In genomic region chr18:55234366-55235093, GRCh38 we compare ENCODE assay signal across 8 cellular contexts.
DNase-seq lines count a peak whose midpoint lies in the region; ATAC-seq and TF ChIP-seq lines count a peak whose summit lies in the region.

No MANE protein-coding gene starts in this region.

- TF ChIP-seq EP300 in ovary (IDR thresholded peaks at IDR 0.05) = no peak

- TF ChIP-seq CTCF in GM23338 (conservative IDR thresholded peaks at IDR 0.05; ENCODE audit: low read depth in 2 of 2) (peak; percentile 83 to 96), OCI-LY1 (IDR thresholded peaks at IDR 0.05; ENCODE audit: low read length) (peak; percentile 84), ovary (IDR thresholded peaks at IDR 0.05) (peak; percentile 41 to 80 (median 68)), type B pancreatic cell (conservative IDR thresholded peaks at IDR 0.05) (peak; percentile 88)

- no peak overlapping the region for H2AFZ ChIP-seq in GM23338
- H2AFZ ChIP-seq in Karpas-422 (ENCODE audit: low read length) = no peak overlapping the region
- H2AFZ ChIP-seq in OCI-LY1 (ENCODE audit: low read length) = no peak overlapping the region

- H3K4me1 Mint-ChIP-seq in GM23338 (peaks cover 8% of the 10 kb centered on the region; the same call in 2 of the 3 replicates), type B pancreatic cell (ENCODE audit: unreplicated experiment) (peaks cover 18% of the 10 kb centered on the region)
- peaks cover 13% of the 10 kb centered on the region for H3K4me1 Mint-ChIP-seq in activated T-helper 2 cell treated with anti-CD3 and anti-CD28 coated beads, Interferon-gamma antibody, Interleukin-2, Interleukin-4, amounts not matched to agents 10 μg/mL and 5 μg/mL and 100 μg/mL, durations not matched to agents 14 hours and 24 hours and 36 hours (ENCODE audit: low read depth)

- H3F3A ChIP-seq in GM23338 (replicated peaks; ENCODE audit: low read depth) (no peaks in the 10 kb centered on the region), OCI-LY1 (ENCODE audit: insufficient read depth, low read length) (no peaks in the 10 kb centered on the region)

- no peaks in the 10 kb centered on the region for H3K9me3 ChIP-seq in Karpas-422 (ENCODE audit: low read length)
- no peaks in the 10 kb centered on the region for H3K9me3 ChIP-seq in OCI-LY1 (ENCODE audit: low read length)
- H3K9me3 ChIP-seq in ovary = no peaks in the 10 kb centered on the region

- WGBS in ovary, 3 donors = 38 to 40% (median 38%) methylated on average over 21 of the region's 21 CpGs

- H3K27me3 Mint-ChIP-seq in GM23338 (ENCODE audit: insufficient read depth, low read depth, poor library complexity) (peaks cover 3% of the 10 kb centered on the region), type B pancreatic cell (no peaks in the 10 kb centered on the region)
- H3K27me3 Mint-ChIP-seq in activated T-helper 2 cell treated with anti-CD3 and anti-CD28 coated beads, Interferon-gamma antibody, Interleukin-2, Interleukin-4, amounts not matched to agents 10 μg/mL and 5 μg/mL and 100 μg/mL, durations not matched to agents 14 hours and 24 hours and 36 hours (ENCODE audit: low read depth) = no peaks in the 10 kb centered on the region

- H3K4me3 Mint-ChIP-seq in GM23338 (no peak overlapping the region), type B pancreatic cell (peak overlapping the region; percentile 44)
- H3K4me3 Mint-ChIP-seq in activated T-helper 2 cell treated with anti-CD3 and anti-CD28 coated beads, Interferon-gamma antibody, Interleukin-2, Interleukin-4, amounts not matched to agents 10 μg/mL and 5 μg/mL and 100 μg/mL, durations not matched to agents 14 hours and 24 hours and 36 hours (ENCODE audit: low read depth) = no peak overlapping the region

- H3K27ac Mint-ChIP-seq in GM23338 (0 out of 2 replicates have a peak overlapping the region, but pooled peaks have one; percentile 71), type B pancreatic cell (no peak overlapping the region)
- H3K27ac Mint-ChIP-seq in activated T-helper 2 cell treated with anti-CD3 and anti-CD28 coated beads, Interferon-gamma antibody, Interleukin-2, Interleukin-4, amounts not matched to agents 10 μg/mL and 5 μg/mL and 100 μg/mL, durations not matched to agents 14 hours and 24 hours and 36 hours = no peak overlapping the region

- H3K4me1 ChIP-seq in GM23338 (ENCODE audit: insufficient read depth) = peaks cover 8% of the 10 kb centered on the region; the same call in 1 of the 2 replicates
- no peaks in the 10 kb centered on the region for H3K4me1 ChIP-seq in Karpas-422 (ENCODE audit: low read length)
- H3K4me1 ChIP-seq in OCI-LY1 (ENCODE audit: insufficient read depth, low read length, severe bottlenecking) = peaks cover 18% of the 10 kb centered on the region
- peaks cover 2% of the 10 kb centered on the region for H3K4me1 ChIP-seq in ovary (ENCODE audit: insufficient read depth)

- peak; percentile 90 for DNase-seq in ELF-1 (ENCODE audit: low read depth, low spot score)
- DNase-seq in GM23338 (ENCODE audit: low spot score) = peak; percentile 92
- peak; percentile 91 for DNase-seq in Karpas-422
- DNase-seq in activated T-helper 2 cell treated with anti-CD3 and anti-CD28 coated beads, Interferon-gamma antibody, Interleukin-2, Interleukin-4, amounts not matched to agents 10 μg/mL and 5 μg/mL and 100 μg/mL, durations not matched to agents 14 hours and 24 hours and 36 hours (ENCODE audit: low spot score) = peak; percentile 57
- DNase-seq in germinal center (ENCODE audit: low spot score) = peak; percentile 71
- DNase-seq in ovary = peak; percentile 67 to 86 (median 80)
- peak; percentile 76 for DNase-seq in type B pancreatic cell (ENCODE audit: extremely low spot score, unreplicated experiment)

- no peaks in the 10 kb centered on the region; the same call in 1 of the 2 replicates for H3K79me2 ChIP-seq in GM23338 (replicated peaks; ENCODE audit: insufficient read depth)
- no peaks in the 10 kb centered on the region for H3K79me2 ChIP-seq in Karpas-422 (ENCODE audit: low read length)
- no peaks in the 10 kb centered on the region for H3K79me2 ChIP-seq in OCI-LY1 (ENCODE audit: insufficient read depth, low read length)

- H3K27ac ChIP-seq in GM23338 (ENCODE audit: low read depth) (no peak overlapping the region), Karpas-422 (ENCODE audit: low read length) (no peak overlapping the region), OCI-LY1 (ENCODE audit: low read depth, low read length, poor library complexity, severe bottlenecking) (no peak overlapping the region), ovary (no peak overlapping the region)

- peak; percentile 98 for ATAC-seq in GM23338

- TF ChIP-seq POLR2A in ovary (IDR thresholded peaks at IDR 0.05) = no peak

- no peak overlapping the region for H3K4me3 ChIP-seq in GM23338
- no peak overlapping the region for H3K4me3 ChIP-seq in Karpas-422 (ENCODE audit: low read length)
- no peak overlapping the region for H3K4me3 ChIP-seq in OCI-LY1 (ENCODE audit: low read depth, low read length, poor library complexity, severe bottlenecking)
- H3K4me3 ChIP-seq in ovary = no peak overlapping the region

- no peaks in the 10 kb centered on the region for H3K9me3 Mint-ChIP-seq in GM23338
- no peaks in the 10 kb centered on the region for H3K9me3 Mint-ChIP-seq in activated T-helper 2 cell treated with anti-CD3 and anti-CD28 coated beads, Interferon-gamma antibody, Interleukin-2, Interleukin-4, amounts not matched to agents 10 μg/mL and 5 μg/mL and 100 μg/mL, durations not matched to agents 14 hours and 24 hours and 36 hours
- H3K9me3 Mint-ChIP-seq in type B pancreatic cell = no peaks in the 10 kb centered on the region

- H3K27me3 ChIP-seq in GM23338 (ENCODE audit: insufficient read depth) (no peaks in the 10 kb centered on the region), Karpas-422 (ENCODE audit: low read length) (no peaks in the 10 kb centered on the region), OCI-LY1 (ENCODE audit: insufficient read depth, low read length) (no peaks in the 10 kb centered on the region), ovary (no peaks in the 10 kb centered on the region)

- H3K36me3 Mint-ChIP-seq in GM23338 (ENCODE audit: low read depth) = peaks cover 46% of the 10 kb centered on the region
- no peaks in the 10 kb centered on the region for H3K36me3 Mint-ChIP-seq in activated T-helper 2 cell treated with anti-CD3 and anti-CD28 coated beads, Interferon-gamma antibody, Interleukin-2, Interleukin-4, amounts not matched to agents 10 μg/mL and 5 μg/mL and 100 μg/mL, durations not matched to agents 14 hours and 24 hours and 36 hours (ENCODE audit: low read depth)
- peaks cover 26% of the 10 kb centered on the region for H3K36me3 Mint-ChIP-seq in type B pancreatic cell

- intact Hi-C loops in activated T-helper 2 cell treated with anti-CD3 and anti-CD28 coated beads, Interferon-gamma antibody, Interleukin-2, Interleukin-4, amounts not matched to agents 10 μg/mL and 5 μg/mL and 100 μg/mL, durations not matched to agents 14 hours and 24 hours and 36 hours (cut with micrococcal nuclease) = loop anchor here (2.0 to 5.0 kb wide), 6 partner anchors 40 to 1343 kb away; partner anchors contain the start of gene TCF4
- intact Hi-C loops in ovary (cut with DNase I) = loop anchor here (5.0 to 10.0 kb wide), 5 partner anchors 180 to 1343 kb away; no protein-coding TSS in a partner anchor

- H4K20me1 ChIP-seq in GM23338 (replicated peaks; ENCODE audit: insufficient read depth) = no peaks in the 10 kb centered on the region; the same call in 1 of the 2 replicates
- no peaks in the 10 kb centered on the region for H4K20me1 ChIP-seq in Karpas-422 (ENCODE audit: insufficient read depth, low read depth, low read length)
- no peaks in the 10 kb centered on the region for H4K20me1 ChIP-seq in OCI-LY1 (ENCODE audit: insufficient read depth, low read length)

- H3K4me2 ChIP-seq in GM23338 (no peak overlapping the region), Karpas-422 (ENCODE audit: low read depth, low read length, poor library complexity, severe bottlenecking) (no peak overlapping the region), OCI-LY1 (ENCODE audit: low read length) (no peak overlapping the region)

- no peaks in the 10 kb centered on the region for H3K9me2 ChIP-seq in GM23338 (ENCODE audit: insufficient read depth)
- no peaks in the 10 kb centered on the region for H3K9me2 ChIP-seq in Karpas-422 (replicated peaks; ENCODE audit: insufficient read depth, low read length)
- H3K9me2 ChIP-seq in OCI-LY1 (ENCODE audit: low read depth, low read length) = no peaks in the 10 kb centered on the region

- no peak overlapping the region for H3K9ac ChIP-seq in Karpas-422 (ENCODE audit: low read length)
- H3K9ac ChIP-seq in OCI-LY1 (ENCODE audit: low read length) = no peak overlapping the region

- H3K36me3 ChIP-seq in GM23338 (ENCODE audit: insufficient read depth) (peaks cover 18% of the 10 kb centered on the region), Karpas-422 (ENCODE audit: insufficient read depth, low read length) (peaks cover 21% of the 10 kb centered on the region; the same call in 1 of the 2 replicates), OCI-LY1 (ENCODE audit: insufficient read depth, low read length) (peaks cover 82% of the 10 kb centered on the region), ovary (no peaks in the 10 kb centered on the region)
